Comparison of ENCODE assay signal across 1 cellular context in the genomic region with DNA sequence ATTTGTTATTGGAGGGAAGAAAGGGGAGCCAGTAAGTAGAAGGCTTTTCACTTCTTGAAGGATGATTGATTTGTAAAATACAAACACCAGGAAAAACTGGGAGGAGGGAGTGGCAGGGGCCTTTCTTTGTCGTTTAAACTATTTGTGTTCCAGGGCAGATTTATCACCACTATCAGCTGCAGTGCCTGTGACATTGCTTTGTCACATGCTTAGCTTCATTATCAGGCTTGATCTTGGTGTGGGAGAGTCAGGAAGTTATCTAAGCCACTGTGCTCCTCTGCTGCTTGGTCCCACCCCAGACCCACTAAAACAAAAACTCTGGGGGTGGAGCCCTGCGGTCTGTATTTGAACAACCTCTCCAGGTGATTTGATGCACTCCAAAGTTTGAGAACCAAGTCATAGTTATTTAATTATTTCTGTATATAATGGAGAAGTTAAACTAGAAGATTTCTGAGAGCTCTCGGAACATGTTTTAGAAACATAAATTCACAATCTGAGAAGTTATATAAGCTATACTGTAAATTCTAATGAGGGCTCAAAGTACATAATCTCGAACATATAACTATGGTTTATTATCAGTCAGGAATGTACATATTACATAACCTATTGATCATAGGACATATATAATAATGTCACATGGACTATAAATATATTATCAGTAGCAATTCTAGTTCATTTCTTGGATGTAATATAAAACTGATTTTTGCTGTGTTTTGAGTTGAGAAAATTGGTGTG.
TF ChIP-seq lines count a peak whose summit lies in the region.

No MANE protein-coding gene starts in this region.

TF ChIP-seq in K562, 482 proteins besides CTCF, POLR2A, EP300 and RAD21 (continued from another document and continues in another):
- TF ChIP-seq, protein P1, sequence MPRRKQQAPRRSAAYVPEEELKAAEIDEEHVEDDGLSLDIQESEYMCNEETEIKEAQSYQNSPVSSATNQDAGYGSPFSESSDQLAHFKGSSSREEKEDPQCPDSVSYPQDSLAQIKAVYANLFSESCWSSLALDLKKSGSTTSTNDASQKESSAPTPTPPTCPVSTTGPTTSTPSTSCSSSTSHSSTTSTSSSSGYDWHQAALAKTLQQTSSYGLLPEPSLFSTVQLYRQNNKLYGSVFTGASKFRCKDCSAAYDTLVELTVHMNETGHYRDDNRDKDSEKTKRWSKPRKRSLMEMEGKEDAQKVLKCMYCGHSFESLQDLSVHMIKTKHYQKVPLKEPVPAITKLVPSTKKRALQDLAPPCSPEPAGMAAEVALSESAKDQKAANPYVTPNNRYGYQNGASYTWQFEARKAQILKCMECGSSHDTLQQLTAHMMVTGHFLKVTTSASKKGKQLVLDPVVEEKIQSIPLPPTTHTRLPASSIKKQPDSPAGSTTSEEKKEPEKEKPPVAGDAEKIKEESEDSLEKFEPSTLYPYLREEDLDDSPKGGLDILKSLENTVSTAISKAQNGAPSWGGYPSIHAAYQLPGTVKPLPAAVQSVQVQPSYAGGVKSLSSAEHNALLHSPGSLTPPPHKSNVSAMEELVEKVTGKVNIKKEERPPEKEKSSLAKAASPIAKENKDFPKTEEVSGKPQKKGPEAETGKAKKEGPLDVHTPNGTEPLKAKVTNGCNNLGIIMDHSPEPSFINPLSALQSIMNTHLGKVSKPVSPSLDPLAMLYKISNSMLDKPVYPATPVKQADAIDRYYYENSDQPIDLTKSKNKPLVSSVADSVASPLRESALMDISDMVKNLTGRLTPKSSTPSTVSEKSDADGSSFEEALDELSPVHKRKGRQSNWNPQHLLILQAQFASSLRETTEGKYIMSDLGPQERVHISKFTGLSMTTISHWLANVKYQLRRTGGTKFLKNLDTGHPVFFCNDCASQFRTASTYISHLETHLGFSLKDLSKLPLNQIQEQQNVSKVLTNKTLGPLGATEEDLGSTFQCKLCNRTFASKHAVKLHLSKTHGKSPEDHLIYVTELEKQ (CRISPR knock-in tag; IDR thresholded peaks at IDR 0.05): no peak
- no peak for TF ChIP-seq ZNF274 (IDR thresholded peaks at IDR 0.05; ENCODE audit: borderline replicate concordance, low read depth, low read length)
- TF ChIP-seq POLR3A (IDR thresholded peaks at IDR 0.05; ENCODE audit: borderline replicate concordance, extremely low read depth, insufficient read depth, insufficient read length): no peak
- TF ChIP-seq, protein P2, sequence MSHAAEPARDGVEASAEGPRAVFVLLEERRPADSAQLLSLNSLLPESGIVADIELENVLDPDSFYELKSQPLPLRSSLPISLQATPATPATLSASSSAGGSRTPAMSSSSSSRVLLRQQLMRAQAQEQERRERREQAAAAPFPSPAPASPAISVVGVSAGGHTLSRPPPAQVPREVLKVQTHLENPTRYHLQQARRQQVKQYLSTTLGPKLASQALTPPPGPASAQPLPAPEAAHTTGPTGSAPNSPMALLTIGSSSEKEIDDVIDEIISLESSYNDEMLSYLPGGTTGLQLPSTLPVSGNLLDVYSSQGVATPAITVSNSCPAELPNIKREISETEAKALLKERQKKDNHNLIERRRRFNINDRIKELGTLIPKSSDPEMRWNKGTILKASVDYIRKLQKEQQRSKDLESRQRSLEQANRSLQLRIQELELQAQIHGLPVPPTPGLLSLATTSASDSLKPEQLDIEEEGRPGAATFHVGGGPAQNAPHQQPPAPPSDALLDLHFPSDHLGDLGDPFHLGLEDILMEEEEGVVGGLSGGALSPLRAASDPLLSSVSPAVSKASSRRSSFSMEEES (CRISPR knock-in tag; IDR thresholded peaks at IDR 0.05): peak; percentile 55
- TF ChIP-seq MEF2A (IDR thresholded peaks at IDR 0.05; ENCODE audit: control insufficient read depth, low read depth, low read length): no peak
- no peak for TF ChIP-seq KAT2B (IDR thresholded peaks at IDR 0.05; ENCODE audit: low read depth, low read length)
- TF ChIP-seq ZNF3 (CRISPR knock-in tag; IDR thresholded peaks at IDR 0.05): no peak
- no peak for TF ChIP-seq STAG1 (CRISPR knock-in tag; IDR thresholded peaks at IDR 0.05; ENCODE audit: borderline replicate concordance)
- 0 out of 2 replicates have a peak, but pooled peaks have one; percentile 51 for TF ChIP-seq DMBX1 (CRISPR knock-in tag; IDR thresholded peaks at IDR 0.05; ENCODE audit: borderline replicate concordance)
- no peak for TF ChIP-seq POLR2B (IDR thresholded peaks at IDR 0.05; ENCODE audit: low read depth, partially characterized antibody)
- TF ChIP-seq, protein P3, sequence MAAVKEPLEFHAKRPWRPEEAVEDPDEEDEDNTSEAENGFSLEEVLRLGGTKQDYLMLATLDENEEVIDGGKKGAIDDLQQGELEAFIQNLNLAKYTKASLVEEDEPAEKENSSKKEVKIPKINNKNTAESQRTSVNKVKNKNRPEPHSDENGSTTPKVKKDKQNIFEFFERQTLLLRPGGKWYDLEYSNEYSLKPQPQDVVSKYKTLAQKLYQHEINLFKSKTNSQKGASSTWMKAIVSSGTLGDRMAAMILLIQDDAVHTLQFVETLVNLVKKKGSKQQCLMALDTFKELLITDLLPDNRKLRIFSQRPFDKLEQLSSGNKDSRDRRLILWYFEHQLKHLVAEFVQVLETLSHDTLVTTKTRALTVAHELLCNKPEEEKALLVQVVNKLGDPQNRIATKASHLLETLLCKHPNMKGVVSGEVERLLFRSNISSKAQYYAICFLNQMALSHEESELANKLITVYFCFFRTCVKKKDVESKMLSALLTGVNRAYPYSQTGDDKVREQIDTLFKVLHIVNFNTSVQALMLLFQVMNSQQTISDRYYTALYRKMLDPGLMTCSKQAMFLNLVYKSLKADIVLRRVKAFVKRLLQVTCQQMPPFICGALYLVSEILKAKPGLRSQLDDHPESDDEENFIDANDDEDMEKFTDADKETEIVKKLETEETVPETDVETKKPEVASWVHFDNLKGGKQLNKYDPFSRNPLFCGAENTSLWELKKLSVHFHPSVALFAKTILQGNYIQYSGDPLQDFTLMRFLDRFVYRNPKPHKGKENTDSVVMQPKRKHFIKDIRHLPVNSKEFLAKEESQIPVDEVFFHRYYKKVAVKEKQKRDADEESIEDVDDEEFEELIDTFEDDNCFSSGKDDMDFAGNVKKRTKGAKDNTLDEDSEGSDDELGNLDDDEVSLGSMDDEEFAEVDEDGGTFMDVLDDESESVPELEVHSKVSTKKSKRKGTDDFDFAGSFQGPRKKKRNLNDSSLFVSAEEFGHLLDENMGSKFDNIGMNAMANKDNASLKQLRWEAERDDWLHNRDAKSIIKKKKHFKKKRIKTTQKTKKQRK (IDR thresholded peaks at IDR 0.05; ENCODE audit: borderline replicate concordance, low read depth, low read length): no peak
- TF ChIP-seq, protein P4, sequence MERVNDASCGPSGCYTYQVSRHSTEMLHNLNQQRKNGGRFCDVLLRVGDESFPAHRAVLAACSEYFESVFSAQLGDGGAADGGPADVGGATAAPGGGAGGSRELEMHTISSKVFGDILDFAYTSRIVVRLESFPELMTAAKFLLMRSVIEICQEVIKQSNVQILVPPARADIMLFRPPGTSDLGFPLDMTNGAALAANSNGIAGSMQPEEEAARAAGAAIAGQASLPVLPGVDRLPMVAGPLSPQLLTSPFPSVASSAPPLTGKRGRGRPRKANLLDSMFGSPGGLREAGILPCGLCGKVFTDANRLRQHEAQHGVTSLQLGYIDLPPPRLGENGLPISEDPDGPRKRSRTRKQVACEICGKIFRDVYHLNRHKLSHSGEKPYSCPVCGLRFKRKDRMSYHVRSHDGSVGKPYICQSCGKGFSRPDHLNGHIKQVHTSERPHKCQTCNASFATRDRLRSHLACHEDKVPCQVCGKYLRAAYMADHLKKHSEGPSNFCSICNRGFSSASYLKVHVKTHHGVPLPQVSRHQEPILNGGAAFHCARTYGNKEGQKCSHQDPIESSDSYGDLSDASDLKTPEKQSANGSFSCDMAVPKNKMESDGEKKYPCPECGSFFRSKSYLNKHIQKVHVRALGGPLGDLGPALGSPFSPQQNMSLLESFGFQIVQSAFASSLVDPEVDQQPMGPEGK (CRISPR knock-in tag; IDR thresholded peaks at IDR 0.05; ENCODE audit: borderline replicate concordance): no peak
- TF ChIP-seq, protein P5, sequence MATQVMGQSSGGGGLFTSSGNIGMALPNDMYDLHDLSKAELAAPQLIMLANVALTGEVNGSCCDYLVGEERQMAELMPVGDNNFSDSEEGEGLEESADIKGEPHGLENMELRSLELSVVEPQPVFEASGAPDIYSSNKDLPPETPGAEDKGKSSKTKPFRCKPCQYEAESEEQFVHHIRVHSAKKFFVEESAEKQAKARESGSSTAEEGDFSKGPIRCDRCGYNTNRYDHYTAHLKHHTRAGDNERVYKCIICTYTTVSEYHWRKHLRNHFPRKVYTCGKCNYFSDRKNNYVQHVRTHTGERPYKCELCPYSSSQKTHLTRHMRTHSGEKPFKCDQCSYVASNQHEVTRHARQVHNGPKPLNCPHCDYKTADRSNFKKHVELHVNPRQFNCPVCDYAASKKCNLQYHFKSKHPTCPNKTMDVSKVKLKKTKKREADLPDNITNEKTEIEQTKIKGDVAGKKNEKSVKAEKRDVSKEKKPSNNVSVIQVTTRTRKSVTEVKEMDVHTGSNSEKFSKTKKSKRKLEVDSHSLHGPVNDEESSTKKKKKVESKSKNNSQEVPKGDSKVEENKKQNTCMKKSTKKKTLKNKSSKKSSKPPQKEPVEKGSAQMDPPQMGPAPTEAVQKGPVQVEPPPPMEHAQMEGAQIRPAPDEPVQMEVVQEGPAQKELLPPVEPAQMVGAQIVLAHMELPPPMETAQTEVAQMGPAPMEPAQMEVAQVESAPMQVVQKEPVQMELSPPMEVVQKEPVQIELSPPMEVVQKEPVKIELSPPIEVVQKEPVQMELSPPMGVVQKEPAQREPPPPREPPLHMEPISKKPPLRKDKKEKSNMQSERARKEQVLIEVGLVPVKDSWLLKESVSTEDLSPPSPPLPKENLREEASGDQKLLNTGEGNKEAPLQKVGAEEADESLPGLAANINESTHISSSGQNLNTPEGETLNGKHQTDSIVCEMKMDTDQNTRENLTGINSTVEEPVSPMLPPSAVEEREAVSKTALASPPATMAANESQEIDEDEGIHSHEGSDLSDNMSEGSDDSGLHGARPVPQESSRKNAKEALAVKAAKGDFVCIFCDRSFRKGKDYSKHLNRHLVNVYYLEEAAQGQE (CRISPR knock-in tag; IDR thresholded peaks at IDR 0.05; ENCODE audit: low read depth): no peak
- TF ChIP-seq, protein P6, sequence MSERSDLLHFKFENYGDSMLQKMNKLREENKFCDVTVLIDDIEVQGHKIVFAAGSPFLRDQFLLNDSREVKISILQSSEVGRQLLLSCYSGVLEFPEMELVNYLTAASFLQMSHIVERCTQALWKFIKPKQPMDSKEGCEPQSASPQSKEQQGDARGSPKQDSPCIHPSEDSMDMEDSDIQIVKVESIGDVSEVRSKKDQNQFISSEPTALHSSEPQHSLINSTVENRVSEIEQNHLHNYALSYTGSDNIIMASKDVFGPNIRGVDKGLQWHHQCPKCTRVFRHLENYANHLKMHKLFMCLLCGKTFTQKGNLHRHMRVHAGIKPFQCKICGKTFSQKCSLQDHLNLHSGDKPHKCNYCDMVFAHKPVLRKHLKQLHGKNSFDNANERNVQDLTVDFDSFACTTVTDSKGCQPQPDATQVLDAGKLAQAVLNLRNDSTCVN (CRISPR knock-in tag; IDR thresholded peaks at IDR 0.05): no peak
- 0 out of 2 replicates have a peak, but pooled peaks have one; percentile 21 for TF ChIP-seq SMARCC2 (IDR thresholded peaks at IDR 0.05; ENCODE audit: low read depth)
- TF ChIP-seq MCM7 (IDR thresholded peaks at IDR 0.05): peak in 1 of 2 experiments; percentile 66; a peak in 1 of 4 replicates
- TF ChIP-seq ZNF445 (CRISPR knock-in tag; IDR thresholded peaks at IDR 0.05; ENCODE audit: low read depth): no peak
- TF ChIP-seq, protein P7, sequence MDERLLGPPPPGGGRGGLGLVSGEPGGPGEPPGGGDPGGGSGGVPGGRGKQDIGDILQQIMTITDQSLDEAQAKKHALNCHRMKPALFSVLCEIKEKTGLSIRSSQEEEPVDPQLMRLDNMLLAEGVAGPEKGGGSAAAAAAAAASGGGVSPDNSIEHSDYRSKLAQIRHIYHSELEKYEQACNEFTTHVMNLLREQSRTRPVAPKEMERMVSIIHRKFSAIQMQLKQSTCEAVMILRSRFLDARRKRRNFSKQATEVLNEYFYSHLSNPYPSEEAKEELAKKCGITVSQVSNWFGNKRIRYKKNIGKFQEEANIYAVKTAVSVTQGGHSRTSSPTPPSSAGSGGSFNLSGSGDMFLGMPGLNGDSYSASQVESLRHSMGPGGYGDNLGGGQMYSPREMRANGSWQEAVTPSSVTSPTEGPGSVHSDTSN (CRISPR knock-in tag; IDR thresholded peaks at IDR 0.05; ENCODE audit: low read depth): no peak
- TF ChIP-seq, protein P7 (tag; conservative IDR thresholded peaks at IDR 0.05; ENCODE audit: low read depth): peak; percentile 89
- no peak for TF ChIP-seq ZNF57 (CRISPR knock-in tag; IDR thresholded peaks at IDR 0.05)
- TF ChIP-seq ZBED1 (IDR thresholded peaks at IDR 0.05): no peak
- no peak for TF ChIP-seq BRCA1 (IDR thresholded peaks at IDR 0.05)
- TF ChIP-seq BRCA1 (CRISPR knock-in tag; IDR thresholded peaks at IDR 0.05): no peak
- TF ChIP-seq EGR1 (conservative IDR thresholded peaks at IDR 0.05): peak; percentile 45; the same call in 1 of the 2 replicates
- peak; percentile 50; the same call in 1 of the 2 replicates for TF ChIP-seq EP400 (IDR thresholded peaks at IDR 0.05)
- TF ChIP-seq ZNF224 (CRISPR knock-in tag; IDR thresholded peaks at IDR 0.05): no peak
- no peak for TF ChIP-seq POLR2H (tag; IDR thresholded peaks at IDR 0.05; ENCODE audit: low read depth)
- no peak for TF ChIP-seq ERF (CRISPR knock-in tag; IDR thresholded peaks at IDR 0.05)
- TF ChIP-seq ZZZ3 (IDR thresholded peaks at IDR 0.05): no peak
- TF ChIP-seq, protein P8, sequence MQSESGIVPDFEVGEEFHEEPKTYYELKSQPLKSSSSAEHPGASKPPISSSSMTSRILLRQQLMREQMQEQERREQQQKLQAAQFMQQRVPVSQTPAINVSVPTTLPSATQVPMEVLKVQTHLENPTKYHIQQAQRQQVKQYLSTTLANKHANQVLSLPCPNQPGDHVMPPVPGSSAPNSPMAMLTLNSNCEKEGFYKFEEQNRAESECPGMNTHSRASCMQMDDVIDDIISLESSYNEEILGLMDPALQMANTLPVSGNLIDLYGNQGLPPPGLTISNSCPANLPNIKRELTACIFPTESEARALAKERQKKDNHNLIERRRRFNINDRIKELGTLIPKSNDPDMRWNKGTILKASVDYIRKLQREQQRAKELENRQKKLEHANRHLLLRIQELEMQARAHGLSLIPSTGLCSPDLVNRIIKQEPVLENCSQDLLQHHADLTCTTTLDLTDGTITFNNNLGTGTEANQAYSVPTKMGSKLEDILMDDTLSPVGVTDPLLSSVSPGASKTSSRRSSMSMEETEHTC (IDR thresholded peaks at IDR 0.05): peak; percentile 96
